8 cellular contexts compared by ENCODE assay signal in the genomic region with DNA sequence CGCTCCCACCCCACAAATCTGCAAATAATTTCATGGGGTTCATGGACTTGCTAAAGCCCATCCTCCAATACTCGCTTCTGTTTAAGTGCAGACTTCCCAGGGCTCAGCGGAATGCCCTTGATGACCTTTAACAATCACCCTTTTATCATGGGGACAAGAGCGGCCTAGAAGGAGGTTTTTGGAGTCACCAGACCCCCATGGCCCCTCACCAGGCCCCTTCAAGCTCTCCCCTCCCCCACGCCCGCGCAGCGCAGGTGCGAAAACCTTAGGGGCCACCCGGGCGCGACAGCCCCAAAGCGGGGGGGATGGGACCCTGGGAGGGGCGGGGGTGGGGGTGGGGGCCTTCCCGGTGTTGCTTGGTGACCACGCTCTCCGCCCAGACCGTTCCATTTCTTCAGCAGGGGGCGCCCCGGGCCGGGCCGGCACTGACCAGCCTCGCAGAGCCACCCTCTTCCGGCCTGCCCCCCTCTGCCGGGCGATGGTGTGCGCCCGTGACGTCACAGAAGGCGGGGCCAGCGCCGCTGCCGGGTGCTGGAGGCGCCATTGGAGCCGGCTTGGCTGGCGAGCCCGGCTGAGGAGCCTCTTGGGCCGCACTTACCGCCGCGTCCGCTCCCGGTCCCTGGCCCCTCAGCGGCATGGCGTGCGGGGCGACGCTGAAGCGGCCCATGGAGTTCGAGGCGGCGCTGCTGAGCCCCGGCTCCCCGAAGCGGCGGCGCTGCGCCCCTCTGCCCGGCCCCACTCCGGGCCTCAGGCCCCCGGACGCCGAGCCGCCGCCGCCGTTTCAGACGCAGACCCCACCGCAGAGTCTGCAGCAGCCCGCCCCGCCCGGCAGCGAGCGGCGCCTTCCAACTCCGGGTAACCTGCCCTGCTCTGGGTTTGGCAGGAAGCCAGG. TPM values are rescaled to one million over a fixed set of nuclear protein-coding genes. Genes with fewer than 3 reads are reported as not detected.
DNase-seq lines count a peak whose midpoint lies in the region; ATAC-seq, FAIRE-seq and TF ChIP-seq lines count a peak whose summit lies in the region.

A gene with protein sequence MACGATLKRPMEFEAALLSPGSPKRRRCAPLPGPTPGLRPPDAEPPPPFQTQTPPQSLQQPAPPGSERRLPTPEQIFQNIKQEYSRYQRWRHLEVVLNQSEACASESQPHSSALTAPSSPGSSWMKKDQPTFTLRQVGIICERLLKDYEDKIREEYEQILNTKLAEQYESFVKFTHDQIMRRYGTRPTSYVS (plus strand): TSS at position 531 of the 892 bp plus-strand sequence. CDS start 105 bp downstream, at position 636.

- intact Hi-C loops in natural killer cell (cut with micrococcal nuclease) = loop anchor here (2.0 kb wide), 1 partner anchor 36 kb away; a partner anchor contains a TSS

- peak within 1 kb of the TSS; percentile 76 for H3K27ac ChIP-seq in RWPE1

- ATAC-seq in natural killer cell = peak; percentile 92 to 99 (median 93)

- FAIRE-seq in H54 (lab: Jason Lieb, UNC) = peak; percentile 11

- peak within 1 kb of the TSS; percentile 77 to 84 for H3K27ac Mint-ChIP-seq in natural killer cell

- peak within 1 kb of the TSS; percentile 85 for H3K4me3 Mint-ChIP-seq in natural killer cell

- TF ChIP-seq POLR2A in H54 (IDR thresholded peaks at IDR 0.05; ENCODE audit: low read depth, low read length) = peak; percentile 99

- DNase-seq in EL (peak; percentile 95), H54 (ENCODE audit: insufficient read length, low spot score) (peak; percentile 96), LoVo (ENCODE audit: low spot score) (peak; percentile 94), RWPE1 (ENCODE audit: low spot score) (peak; percentile 96), fibroblast of peridontal ligament (ENCODE audit: extremely low read depth) (peak; percentile 91), natural killer cell (peak; percentile 98)
- DNase-seq in activated T-helper 9 cell treated with anti-CD3 and anti-CD28 coated beads, Interleukin-2, amount 50 U/mL, for 16 hours (ENCODE audit: low read depth) = peak; percentile 96
- DNase-seq in stimulated activated naive CD4-positive, alpha-beta T cell (lab: John Stamatoyannopoulos, UW) = peak; percentile 74 to 96 (median 86)

- H3K27me3 Mint-ChIP-seq in natural killer cell (ENCODE audit: low read depth in 2 of 2) = peaks cover 0 to 3% of the 10 kb centered on the region in 2 donors

- POLR2A ChIA-PET in RWPE1 (lab: Yijun Ruan, JAX; ENCODE audit: low non-redundant PET) = no interaction called here

- no peaks in the 10 kb centered on the region for H3K36me3 Mint-ChIP-seq in natural killer cell

- H3K9me3 Mint-ChIP-seq in natural killer cell = no peaks in the 10 kb centered on the region

- CTCF ChIA-PET in RWPE1 (lab: Yijun Ruan, JAX) = no interaction called here

- TF ChIP-seq CTCF in RWPE1 (conservative IDR thresholded peaks at IDR 0.05; ENCODE audit: low read depth) (no peak), natural killer cell (IDR thresholded peaks at IDR 0.05) (no peak)

- H3K4me1 Mint-ChIP-seq in natural killer cell = peaks cover 29 to 35% of the 10 kb centered on the region in 2 donors

RNA-seq across cellular contexts. Expression of the gene that starts here (rescaled TPM):
- 10 to 100 TPM; 70.4 to 80.7 (median 73.2) TPM for total RNA-seq in natural killer cell

Comparison
In these comparisons a context has a peak if more than half of its experiments do, and no peak if none do; other contexts are left out.
1. Peak in every context shown above with its lines: DNase-seq, ATAC-seq and H3K27ac ChIP-seq.